Comparison of ENCODE assay signal across 15 cellular contexts in genomic region chr6:57421503-57421902, GRCh38.
DNase-seq lines count a peak whose midpoint lies in the region; ATAC-seq, FAIRE-seq and TF ChIP-seq lines count a peak whose summit lies in the region.
"Had no signal": no experiment of that assay in that cellular context is flagged by ENCODE, and none has a peak within 500 bp of the region (broad histone marks: within the 10 kb centered on the region; RNA-seq: fewer than 3 reads in every experiment).

No MANE protein-coding gene starts in this region.

- no peak overlapping the region for H3K4me3 Mint-ChIP-seq in naive thymus-derived CD8-positive, alpha-beta T cell

- RAD21 ChIA-PET in GM12878 (lab: Charles Lee; ENCODE audit: unreplicated experiment): interaction anchor here (0.7 kb wide), 1 partner anchor 11 kb away, joined by 3 read pairs; no protein-coding TSS in a partner anchor

- in situ Hi-C loops in GM12878 (cut with MboI): no loop called here

- H4K20me1 ChIP-seq in GM12878 (ENCODE audit: control insufficient read depth, insufficient read depth): no peaks in the 10 kb centered on the region

- FAIRE-seq in GM12878 (lab: Jason Lieb, UNC): no peak

- no peak for TF ChIP-seq RAD21 in GM12878 (IDR thresholded peaks at IDR 0.05; ENCODE audit: insufficient read depth, low read depth, low read length)

- intact Hi-C loops in GM12878 (cut with micrococcal nuclease; ENCODE audit: unreplicated experiment): no loop called here

- no peak overlapping the region for H2AFZ ChIP-seq in GM12878 (ENCODE audit: control insufficient read depth, low read depth, low read length)

- H3K27ac Mint-ChIP-seq in naive thymus-derived CD8-positive, alpha-beta T cell: peak overlapping the region in 1 of 10 donors; percentile 21

- H3K4me3 ChIP-seq in GM12878: 0 out of 2 replicates have a peak overlapping the region, but pooled peaks have one; percentile 25
- H3K4me3 ChIP-seq in upper lobe of left lung: no peak overlapping the region
- H3K4me3 ChIP-seq: ovary had no signal

- no peak overlapping the region for H3K9ac ChIP-seq in GM12878 (ENCODE audit: control insufficient read depth, insufficient read depth, low read length)

- H3K4me1 Mint-ChIP-seq in naive thymus-derived CD8-positive, alpha-beta T cell: peaks cover 9 to 22% (median 15%) of the 10 kb centered on the region in 4 donors

- TF ChIP-seq EP300 in GM12878 (IDR thresholded peaks at IDR 0.05; ENCODE audit: borderline replicate concordance in 1 of 2, control insufficient read depth in 1 of 2, low read depth in 2 of 2, low read length in 2 of 2) (peak in 1 of 2 experiments; percentile 57; a peak in 1 of 4 replicates), upper lobe of left lung (IDR thresholded peaks at IDR 0.05) (no peak)

- H3K36me3 Mint-ChIP-seq in naive thymus-derived CD8-positive, alpha-beta T cell: peaks cover 5 to 12% (median 8%) of the 10 kb centered on the region in 3 donors

- POLR2A ChIA-PET in GM12878 (lab: Charles Lee): interaction anchor here (0.6 to 1.8 kb wide), 2 partner anchors 11 to 80 kb away, joined by 3 to 6 read pairs; no protein-coding TSS in a partner anchor
- POLR2A ChIA-PET in naive thymus-derived CD8-positive, alpha-beta T cell (lab: Charles Lee): no interaction called here

- DNase-seq in GM12878 (ENCODE audit: low read depth, low spot score): peak; percentile 24
- DNase-seq in NCI-H226: no peak
- DNase-seq in naive thymus-derived CD8-positive, alpha-beta T cell: no peak
- DNase-seq in NCI-H2227 treated with DMSO at 0.1 percent for 48 hours (lab: John Stamatoyannopoulos, UW): no peak
- DNase-seq in upper lobe of left lung: no peak
- DNase-seq: activated CD4-positive, alpha-beta T cell treated with anti-CD3 and anti-CD28 coated beads, Interleukin-2, amount 50 U/mL, for 4 hours; activated gamma-delta T cell; brain microvascular endothelial cell; mammary epithelial cell; NCI-H1930; ovary; T-helper 1 cell had no signal

- no peak overlapping the region for H3K4me2 ChIP-seq in GM12878 (ENCODE audit: control insufficient read depth, insufficient read depth)

- no peak for TF ChIP-seq CTCF in GM12878 (IDR thresholded peaks at IDR 0.05 in 2 of 3, conservative IDR thresholded peaks at IDR 0.05 in 1 of 3; ENCODE audit: control insufficient read depth in 2 of 3, extremely low read depth in 1 of 3, insufficient read depth in 1 of 3, low read depth in 3 of 3, low read length in 3 of 3)
- no peak for TF ChIP-seq CTCF in upper lobe of left lung (IDR thresholded peaks at IDR 0.05)

- no peak overlapping the region for H3K27ac ChIP-seq in GM12878 (ENCODE audit: control insufficient read depth, insufficient read depth)
- H3K27ac ChIP-seq in upper lobe of left lung: no peak overlapping the region
- H3K27ac ChIP-seq: brain microvascular endothelial cell, ovary had no signal

- CTCF ChIA-PET in GM12878 (lab: Yijun Ruan, JAX): interaction anchor here (1.6 to 2.3 kb wide), 2 partner anchors 12 to 17 kb away, joined by 3 to 8 read pairs; no protein-coding TSS in a partner anchor

- no TSS peak for BruUV-seq in GM12878 (replicated peaks; lab: Mats Ljungman, UMichigan)

- H3K36me3 ChIP-seq in GM12878 (ENCODE audit: control insufficient read depth in 2 of 2, insufficient read depth in 2 of 2, low read length in 1 of 2): no peaks in the 10 kb centered on the region
- H3K36me3 ChIP-seq in upper lobe of left lung: no peaks in the 10 kb centered on the region
- H3K36me3 ChIP-seq: brain microvascular endothelial cell, ovary had no signal

- SMC1A ChIA-PET in GM12878 (lab: Charles Lee; ENCODE audit: uncharacterized antibody, unreplicated experiment): interaction anchor here (1.3 to 3.1 kb wide), 3 partner anchors 9 to 13 kb away, joined by 3 to 10 read pairs (median 5); no protein-coding TSS in a partner anchor

- no peaks in the 10 kb centered on the region for H3K27me3 Mint-ChIP-seq in naive thymus-derived CD8-positive, alpha-beta T cell

- H3K9me3 ChIP-seq in GM12878 (replicated peaks; ENCODE audit: control insufficient read depth, insufficient read depth, low read length): no peaks in the 10 kb centered on the region; the same call in none of the 3 replicates
- no peaks in the 10 kb centered on the region for H3K9me3 ChIP-seq in upper lobe of left lung
- H3K9me3 ChIP-seq: ovary had no signal

- TF ChIP-seq POLR2A in GM12878 (IDR thresholded peaks at IDR 0.05; ENCODE audit: low read depth, low read length) (no peak), upper lobe of left lung (IDR thresholded peaks at IDR 0.05) (no peak)

- no peaks in the 10 kb centered on the region for H3K79me2 ChIP-seq in GM12878 (ENCODE audit: control insufficient read depth, insufficient read depth, low read length)

- H3K4me1 ChIP-seq in GM12878 (ENCODE audit: control insufficient read depth, insufficient read depth, low read length) (peaks cover 7% of the 10 kb centered on the region; the same call in 1 of the 2 replicates), upper lobe of left lung (no peaks in the 10 kb centered on the region)

- H3K27me3 ChIP-seq in GM12878 (replicated peaks in 1 of 2; ENCODE audit: control insufficient read depth in 2 of 2, insufficient read depth in 2 of 2, low read length in 1 of 2) (no peaks in the 10 kb centered on the region), upper lobe of left lung (no peaks in the 10 kb centered on the region)
- H3K27me3 ChIP-seq: brain microvascular endothelial cell, ovary had no signal

- peak; percentile 66 for ATAC-seq in GM18498 (IDR thresholded peaks at IDR 0.05; ENCODE audit: unreplicated experiment)
- peak; percentile 60 for ATAC-seq in GM21529 (IDR thresholded peaks at IDR 0.05; ENCODE audit: unreplicated experiment)
- peak; percentile 47 for ATAC-seq in HG03460 (IDR thresholded peaks at IDR 0.05; ENCODE audit: unreplicated experiment)
- peak; percentile 70 for ATAC-seq in GM12878
- no peak for ATAC-seq in naive thymus-derived CD8-positive, alpha-beta T cell
- no peak for ATAC-seq in upper lobe of left lung (ENCODE audit: low FRiP score in 2 of 2)

- H3K9me3 Mint-ChIP-seq in naive thymus-derived CD8-positive, alpha-beta T cell: no peaks in the 10 kb centered on the region

TF ChIP-seq in GM12878, 131 proteins besides CTCF, POLR2A, EP300 and RAD21:
- TF ChIP-seq POU2F2 (IDR thresholded peaks at IDR 0.05; ENCODE audit: borderline replicate concordance, low read depth, low read length) (peak; percentile 49; the same call in 1 of the 3 replicates), SPI1 (IDR thresholded peaks at IDR 0.05; ENCODE audit: borderline replicate concordance, insufficient read depth, low read depth, low read length) (peak; percentile 88), ATF3 (IDR thresholded peaks at IDR 0.05; ENCODE audit: borderline replicate concordance, extremely low read depth, low read depth, low read length) (no peak), RB1 (IDR thresholded peaks at IDR 0.05; ENCODE audit: borderline replicate concordance) (no peak), RUNX3 (IDR thresholded peaks at IDR 0.05; ENCODE audit: low read length) (0 out of 2 replicates have a peak, but pooled peaks have one; percentile 14), IKZF2 (IDR thresholded peaks at IDR 0.05) (peak; percentile 36 to 42; a peak in 1 of 4 replicates), PKNOX1 (IDR thresholded peaks at IDR 0.05) (peak; percentile 91), PBX3 (IDR thresholded peaks at IDR 0.05; ENCODE audit: insufficient replicate concordance, low read depth, low read length) (peak; percentile 18), STAT1 (conservative IDR thresholded peaks at IDR 0.05) (no peak), NFXL1 (IDR thresholded peaks at IDR 0.05; ENCODE audit: borderline replicate concordance) (no peak)

Comparison
In these comparisons a context has a peak if more than half of its experiments do, and no peak if none do; other contexts are left out.
1. ATAC-seq: peak in GM18498 (single experiment), GM21529 (single experiment), HG03460 (single experiment) and GM12878 (single experiment); none in naive thymus-derived CD8-positive, alpha-beta T cell (0 of 2) and upper lobe of left lung (0 of 2).